27 cellular contexts compared by ENCODE assay signal in the genomic region with DNA sequence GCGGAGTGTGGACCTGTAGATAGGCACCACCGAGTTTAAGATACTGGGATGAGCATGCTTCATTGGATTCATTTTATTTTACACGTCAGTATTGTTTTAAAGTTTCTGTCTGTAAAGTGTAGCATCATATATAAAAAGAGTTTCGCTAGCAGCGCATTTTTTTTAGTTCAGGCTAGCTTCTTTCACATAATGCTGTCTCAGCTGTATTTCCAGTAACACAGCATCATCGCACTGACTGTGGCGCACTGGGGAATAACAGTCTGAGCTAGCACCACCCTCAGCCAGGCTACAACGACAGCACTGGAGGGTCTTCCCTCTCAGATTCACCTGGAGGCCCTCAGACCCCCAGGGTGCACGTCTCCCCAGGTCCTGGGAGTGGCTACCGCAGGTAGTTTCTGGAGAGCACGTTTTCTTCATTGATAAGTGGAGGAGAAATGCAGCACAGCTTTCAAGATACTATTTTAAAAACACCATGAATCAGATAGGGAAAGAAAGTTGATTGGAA. TPM values are rescaled to one million over a fixed set of nuclear protein-coding genes. Genes with fewer than 3 reads are reported as not detected.
DNase-seq lines count a peak whose midpoint lies in the region; ATAC-seq, FAIRE-seq and TF ChIP-seq lines count a peak whose summit lies in the region.
"Had no signal": no experiment of that assay in that cellular context is flagged by ENCODE, and none has a peak within 500 bp of the region (broad histone marks: within the 10 kb centered on the region; RNA-seq: fewer than 3 reads in every experiment).

No MANE protein-coding gene starts in this region.

- intact Hi-C loops in sigmoid colon (cut with DNase I) = loop anchor here (5.0 kb wide), 1 partner anchor 33 kb away; no protein-coding TSS in a partner anchor

- H3K4me1 ChIP-seq in KMS-11 (ENCODE audit: low read depth, poor library complexity, severe bottlenecking) (peaks cover 66% of the 10 kb centered on the region), gastroesophageal sphincter (peaks cover 0 to 93% (median 3%) of the 10 kb centered on the region in 3 donors), sigmoid colon (peaks cover 0 to 80% (median 72%) of the 10 kb centered on the region in 4 donors)
- H3K4me1 ChIP-seq: BLaER1, HAP-1 had no signal

- H3K36me3 ChIP-seq in KMS-11 (ENCODE audit: insufficient read depth) = no peaks in the 10 kb centered on the region
- peaks cover 0 to 82% of the 10 kb centered on the region in 2 donors for H3K36me3 ChIP-seq in gastroesophageal sphincter
- peaks cover 36 to 85% (median 53%) of the 10 kb centered on the region in 4 donors for H3K36me3 ChIP-seq in sigmoid colon
- H3K36me3 ChIP-seq: BLaER1 had no signal

- no peaks in the 10 kb centered on the region for H3K27me3 ChIP-seq in KMS-11 (ENCODE audit: insufficient read depth, low read depth)
- H3K27me3 ChIP-seq in gastroesophageal sphincter = no peaks in the 10 kb centered on the region
- no peaks in the 10 kb centered on the region for H3K27me3 ChIP-seq in sigmoid colon
- H3K27me3 ChIP-seq: BLaER1, hepatocyte had no signal

- 64 to 76% methylated on average over 8 to 11 of the region's 11 CpGs for WGBS in gastroesophageal sphincter (ENCODE audit: low coverage in 1 of 2), 2 donors
- WGBS in sigmoid colon, 2 donors = 90 to 92% methylated on average over 11 of the region's 11 CpGs

- no peak for TF ChIP-seq CTCF in KMS-11 (conservative IDR thresholded peaks at IDR 0.05; ENCODE audit: low read depth, low read length)
- TF ChIP-seq CTCF in gastroesophageal sphincter (IDR thresholded peaks at IDR 0.05) = peak in 1 of 4 experiments; percentile 6
- no peak for TF ChIP-seq CTCF in sigmoid colon (IDR thresholded peaks at IDR 0.05)

- ATAC-seq in gastroesophageal sphincter (no peak), GM21717 (IDR thresholded peaks at IDR 0.05; ENCODE audit: unreplicated experiment) (no peak)
- ATAC-seq: sciatic nerve had no signal

- H3K4me3 ChIP-seq in KMS-11 (IDR thresholded peaks at IDR 0.05; ENCODE audit: insufficient read depth, low read depth, low read length) = no peak overlapping the region
- H3K4me3 ChIP-seq in gastroesophageal sphincter = no peak overlapping the region
- H3K4me3 ChIP-seq in sigmoid colon = no peak overlapping the region
- H3K4me3 ChIP-seq: BLaER1, GM12878, HAP-1, hepatocyte had no signal

- H3K9ac ChIP-seq in KMS-11 = peak overlapping the region; percentile 25; the same call in 1 of the 2 replicates
- H3K9ac ChIP-seq: BLaER1, SK-N-SH had no signal

- H3K79me2 ChIP-seq in KMS-11 (ENCODE audit: insufficient read depth, low read depth) = no peaks in the 10 kb centered on the region
- H3K79me2 ChIP-seq: hepatocyte had no signal

- peak overlapping the region; percentile 72 for H3K4me2 ChIP-seq in KMS-11
- H3K4me2 ChIP-seq: BLaER1, hepatocyte had no signal

- DNase-seq in RPMI8226 (peak; percentile 27), sigmoid colon (no peak), GM12892 (ENCODE audit: insufficient read length) (no peak)
- DNase-seq in stimulated activated CD4-positive, alpha-beta T cell treated with anti-CD3 and anti-CD28 coated beads, Interleukin-4, amount 100 ng/mL, for 4 hours = no peak
- DNase-seq: activated effector memory CD4-positive, alpha-beta T cell treated with anti-CD3 and anti-CD28 coated beads, Interleukin-2, amount 50 U/mL, for 16 hours; activated naive CD8-positive, alpha-beta T cell treated with anti-CD3 and anti-CD28 coated beads, Interleukin-2, amount 10 ng/mL, durations not matched to agents 7 days and 5 days; activated T-cell treated with anti-CD3 and anti-CD28 coated beads, Interleukin-2, amount 50 U/mL, for 24 hours; caudate nucleus; DMS153; foreskin melanocyte; mesendoderm; NCI-H1092; NCI-H1694; NCI-H446 treated with DMSO at 0.1 percent for 48 hours; SK-N-SH; stimulated activated CD4-positive, alpha-beta T cell treated with anti-CD3 and anti-CD28 coated beads, Interleukin-4, amount 100 ng/mL, for 24 hours had no signal

- H3K27ac ChIP-seq in KMS-11 = peak overlapping the region; percentile 50
- H3K27ac ChIP-seq in gastroesophageal sphincter = peak overlapping the region; percentile 61 to 98 (median 97)
- peak overlapping the region; percentile 90 to 100 (median 96) for H3K27ac ChIP-seq in sigmoid colon
- H3K27ac ChIP-seq: BLaER1, hepatocyte had no signal

- FAIRE-seq in GM12892 (lab: Jason Lieb, UNC) = no peak
- FAIRE-seq: astrocyte, endometrium had no signal

- no peaks in the 10 kb centered on the region for H4K20me1 ChIP-seq in KMS-11 (ENCODE audit: insufficient read depth)
- H4K20me1 ChIP-seq: BLaER1 had no signal

- H2AFZ ChIP-seq in KMS-11 (ENCODE audit: low read depth) = no peak overlapping the region
- H2AFZ ChIP-seq: hepatocyte had no signal

- no peak for TF ChIP-seq EP300 in gastroesophageal sphincter (IDR thresholded peaks at IDR 0.05)
- TF ChIP-seq EP300 in sigmoid colon (IDR thresholded peaks at IDR 0.05) = no peak

- no peaks in the 10 kb centered on the region for H3K9me3 ChIP-seq in gastroesophageal sphincter
- no peaks in the 10 kb centered on the region for H3K9me3 ChIP-seq in sigmoid colon
- H3K9me3 ChIP-seq: BLaER1, HAP-1, SK-N-SH had no signal

- no peak for TF ChIP-seq POLR2A in gastroesophageal sphincter (IDR thresholded peaks at IDR 0.05)
- no peak for TF ChIP-seq POLR2A in sigmoid colon (IDR thresholded peaks at IDR 0.05)
- no peak for TF ChIP-seq POLR2A in GM12892 (IDR thresholded peaks at IDR 0.05; ENCODE audit: low read depth, low read length)

RNA-seq across cellular contexts. Expression of a gene that starts 29.5 kb away (rescaled TPM):
- 1,000 to 10,000 TPM; 1,155 to 2,820 (median 1,765) TPM for total RNA-seq in gastroesophageal sphincter
- 1,000 to 10,000 TPM in 3 of 4 donors, 100 to 1,000 TPM in 1; 731 to 1,357 (median 1,117) TPM for total RNA-seq in sigmoid colon
- polyA plus RNA-seq in sigmoid colon = 10 to 100 TPM in 1 of 3 donors, 1 to 10 TPM in 1, under 1 TPM in 1; 0.69 to 31.9 (median 9.0) TPM
- 0.23 TPM for polyA plus RNA-seq in GM12892 (2012; ENCODE audit: missing spikeins)
- polyA plus RNA-seq: IgD-negative memory B cell had no signal
